ENCODE assay signal across 10 cellular contexts in the genomic region with DNA sequence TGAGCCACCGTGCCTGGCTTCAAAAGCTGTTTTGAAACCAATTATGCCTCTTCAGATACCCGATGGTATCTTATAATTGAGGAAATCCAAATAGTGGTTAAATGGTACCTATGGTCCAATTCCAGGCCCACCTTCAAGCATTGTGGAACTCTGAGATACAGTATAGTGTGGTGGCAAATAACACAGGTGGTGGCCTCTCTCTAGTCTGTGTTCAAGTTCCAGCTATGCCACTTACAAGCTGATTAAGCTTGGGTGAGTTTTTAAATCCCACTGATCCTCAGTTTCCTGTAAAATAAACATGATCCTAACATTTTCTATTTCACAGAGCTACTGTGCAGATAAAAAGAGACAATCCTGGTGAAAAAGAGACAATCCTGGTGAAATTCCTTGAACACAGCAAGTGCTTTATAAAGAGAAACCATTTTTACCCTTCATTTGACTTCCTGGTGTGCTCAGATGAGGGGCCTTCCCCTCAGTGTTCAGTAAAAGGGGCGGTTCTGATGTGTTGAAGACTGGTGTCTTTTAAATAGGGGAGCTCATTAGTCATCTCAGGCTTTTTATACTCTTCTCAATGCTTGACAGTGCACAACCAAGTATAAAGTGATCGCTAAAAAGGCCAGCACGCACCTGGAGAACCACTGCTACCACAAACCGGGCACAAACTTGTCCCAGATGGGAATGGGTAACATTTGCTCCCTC. TPM values are rescaled to one million over a fixed set of nuclear protein-coding genes. Genes with fewer than 3 reads are reported as not detected.
A peak's percentile ranks its signal among the peaks of the same experiment; 100 is the strongest.
DNase-seq lines count a peak whose midpoint lies in the region; ATAC-seq lines count a peak whose summit lies in the region.
"Had no signal": no experiment of that assay in that cellular context is flagged by ENCODE, and none has a peak within 500 bp of the region (broad histone marks: within the 10 kb centered on the region; RNA-seq: fewer than 3 reads in every experiment).

No MANE protein-coding gene starts in this region.

- peaks cover 3% of the 10 kb centered on the region for H3K36me3 Mint-ChIP-seq in activated naive CD8-positive, alpha-beta T cell treated with anti-CD3 and anti-CD28 coated beads, Interleukin-2, amount 10 ng/mL, durations not matched to agents 7 days and 5 days

- intact Hi-C loops in head of caudate nucleus (cut with DNase I), result no loop called here

- no peaks in the 10 kb centered on the region for H3K4me1 ChIP-seq in SJCRH30

- POLR2A ChIA-PET in activated naive CD8-positive, alpha-beta T cell treated with anti-CD3 and anti-CD28 coated beads, Interleukin-2, amount 10 ng/mL, durations not matched to agents 7 days and 5 days (lab: Charles Lee), result interaction anchor here (1.0 to 1.8 kb wide), 6 partner anchors 9 to 57 kb away, joined by 3 to 7 read pairs (median 5); no protein-coding TSS in a partner anchor

- no peak overlapping the region for H3K4me3 ChIP-seq in SJCRH30

- peak overlapping the region; percentile 70 for H3K27ac Mint-ChIP-seq in activated naive CD8-positive, alpha-beta T cell treated with anti-CD3 and anti-CD28 coated beads, Interleukin-2, amount 10 ng/mL, durations not matched to agents 7 days and 5 days

- DNase-seq in activated naive CD8-positive, alpha-beta T cell treated with anti-CD3 and anti-CD28 coated beads, Interleukin-2, amount 10 ng/mL, durations not matched to agents 7 days and 5 days, result no peak
- no peak for DNase-seq in pons (ENCODE audit: low spot score)
- DNase-seq in SJCRH30, result no peak
- no peak for DNase-seq in NAMALWA (ENCODE audit: low spot score)
- no peak for DNase-seq in head of caudate nucleus
- DNase-seq: activated CD8-positive, alpha-beta memory T cell treated with anti-CD3 and anti-CD28 coated beads, Interleukin-2, amount 50 U/mL, for 4 hours had no signal

- H3K27me3 Mint-ChIP-seq in activated naive CD8-positive, alpha-beta T cell treated with anti-CD3 and anti-CD28 coated beads, Interleukin-2, amount 10 ng/mL, durations not matched to agents 7 days and 5 days, result no peaks in the 10 kb centered on the region

- H3K27me3 ChIP-seq in SJCRH30, result no peaks in the 10 kb centered on the region

- H3K36me3 ChIP-seq in SJCRH30, result no peaks in the 10 kb centered on the region

- no peaks in the 10 kb centered on the region for H3K9me3 Mint-ChIP-seq in activated naive CD8-positive, alpha-beta T cell treated with anti-CD3 and anti-CD28 coated beads, Interleukin-2, amount 10 ng/mL, durations not matched to agents 7 days and 5 days

- ATAC-seq in GM18511 (IDR thresholded peaks at IDR 0.05; ENCODE audit: unreplicated experiment) (peak; percentile 99), GM21360 (IDR thresholded peaks at IDR 0.05; ENCODE audit: unreplicated experiment) (peak; percentile 88), HG03175 (IDR thresholded peaks at IDR 0.05; ENCODE audit: unreplicated experiment) (peak; percentile 93)
- peak; percentile 88 for ATAC-seq in activated naive CD8-positive, alpha-beta T cell treated with anti-CD3 and anti-CD28 coated beads, Interleukin-2, amount 10 ng/mL, durations not matched to agents 7 days and 5 days (ENCODE audit: low read depth)

- H3K4me1 Mint-ChIP-seq in activated naive CD8-positive, alpha-beta T cell treated with anti-CD3 and anti-CD28 coated beads, Interleukin-2, amount 10 ng/mL, durations not matched to agents 7 days and 5 days, result peaks cover 35% of the 10 kb centered on the region

- no peaks in the 10 kb centered on the region for H3K9me3 ChIP-seq in SJCRH30 (replicated peaks)

- no peak overlapping the region for H3K27ac ChIP-seq in SJCRH30

- H3K4me3 Mint-ChIP-seq in activated naive CD8-positive, alpha-beta T cell treated with anti-CD3 and anti-CD28 coated beads, Interleukin-2, amount 10 ng/mL, durations not matched to agents 7 days and 5 days, result peak overlapping the region; percentile 39

RNA-seq across cellular contexts. Expression of a gene that starts 30.8 kb away (rescaled TPM):
- total RNA-seq in activated naive CD8-positive, alpha-beta T cell treated with anti-CD3 and anti-CD28 coated beads, Interleukin-2, amount 10 ng/mL, durations not matched to agents 7 days and 5 days, result 1 to 10 TPM; 2.5 to 3.7 TPM
- not detected in 2 replicates for total RNA-seq in SJCRH30 (2014; rRNA removed; shearing (Covaris generic))
- total RNA-seq: OCI-LY7 had no signal
